In the genomic region with DNA sequence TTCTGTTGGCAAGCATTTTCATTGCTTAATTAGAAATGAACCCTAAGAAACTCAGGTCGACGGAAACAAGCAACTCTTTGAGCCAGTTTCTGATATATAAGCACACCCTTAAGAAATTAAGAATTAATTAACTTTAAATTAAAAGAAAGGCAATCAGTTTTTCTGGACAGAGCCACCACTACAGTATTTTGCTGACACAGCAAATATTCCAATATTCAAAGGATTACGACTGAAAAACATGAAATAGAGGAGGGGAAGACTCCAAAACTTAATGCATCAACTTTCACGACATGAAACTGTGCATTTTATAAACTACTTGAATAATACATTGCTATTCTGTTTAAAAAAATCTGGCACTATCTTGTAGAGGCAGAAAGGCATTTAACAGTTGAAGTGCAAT, we compare ENCODE assay signal across 32 cellular contexts. TPM values are rescaled to one million over a fixed set of nuclear protein-coding genes. Genes with fewer than 3 reads are reported as not detected.
"Had no signal": no experiment of that assay in that cellular context is flagged by ENCODE, and none has a peak within 500 bp of the region (broad histone marks: within the 10 kb centered on the region; RNA-seq: fewer than 3 reads in every experiment).

No MANE protein-coding gene starts in this region.

- H3K27ac ChIP-seq: breast epithelium, KMS-11, Peyer's patch, RWPE1 had no signal

- H3K27ac Mint-ChIP-seq: activated CD4-positive, alpha-beta T cell treated with anti-CD3 and anti-CD28 coated beads, Interleukin-2, amount 10 ng/mL, durations not matched to agents 24 days and 14 days; activated CD8-positive, alpha-beta T cell treated with anti-CD3 and anti-CD28 coated beads for 36 hours; activated naive CD8-positive, alpha-beta T cell treated with anti-CD3 and anti-CD28 coated beads for 36 hours; activated T-cell treated with anti-CD3 and anti-CD28 coated beads, Interleukin-2, amount 50 U/mL, for 72 hours; activated T-helper 17 cell treated with anti-CD3 and anti-CD28 coated beads, Interleukin-2, amount 50 U/mL, for 72 hours; T-helper 1 cell treated with Interleukin-12 subunit alpha and Interleukin-12 subunit beta and Interleukin-4 antibody, amounts not matched to agents 30 μg/mL and 1 μg/mL, for 36 hours; T-helper 2 cell treated with Interferon-gamma antibody and Interleukin-4, amounts not matched to agents 5 μg/mL and 100 μg/mL, for 36 hours had no signal

- H3K27me3 Mint-ChIP-seq: activated CD4-positive, alpha-beta T cell treated with anti-CD3 and anti-CD28 coated beads, Interleukin-2, amount 10 ng/mL, durations not matched to agents 24 days and 14 days; activated CD8-positive, alpha-beta T cell treated with anti-CD3 and anti-CD28 coated beads for 36 hours; activated naive CD8-positive, alpha-beta T cell treated with anti-CD3 and anti-CD28 coated beads for 36 hours; activated T-helper 17 cell treated with anti-CD3 and anti-CD28 coated beads, Interleukin-2, amount 50 U/mL, for 72 hours had no signal

- H3K4me3 ChIP-seq: breast epithelium, Peyer's patch had no signal

- H3K36me3 ChIP-seq: breast epithelium, Peyer's patch had no signal

- H3K4me1 Mint-ChIP-seq: activated CD4-positive, alpha-beta T cell treated with anti-CD3 and anti-CD28 coated beads, Interleukin-2, amount 10 ng/mL, durations not matched to agents 24 days and 14 days had no signal

- H3K4me2 ChIP-seq: KMS-11 had no signal

- H3K4me1 ChIP-seq: breast epithelium, Peyer's patch had no signal

- H3K9me3 ChIP-seq: breast epithelium, Peyer's patch had no signal

- DNase-seq: activated CD4-positive, alpha-beta T cell treated with anti-CD3 and anti-CD28 coated beads, Interleukin-2, amount 10 ng/mL, durations not matched to agents 24 days and 14 days; activated CD4-positive, alpha-beta T cell treated with anti-CD3 and anti-CD28 coated beads, Interleukin-2, amount 50 U/mL, for 4 hours; activated CD8-positive, alpha-beta T cell treated with anti-CD3 and anti-CD28 coated beads for 36 hours; activated effector memory CD4-positive, alpha-beta T cell treated with anti-CD3 and anti-CD28 coated beads, Interleukin-2, amount 50 U/mL, for 16 hours; activated naive CD4-positive, alpha-beta T cell; activated naive CD4-positive, alpha-beta T cell treated with anti-CD3 and anti-CD28 coated beads, Interleukin-2, amount 50 U/mL, for 16 hours; activated naive CD8-positive, alpha-beta T cell treated with anti-CD3 and anti-CD28 coated beads for 36 hours; activated T-cell treated with anti-CD3 and anti-CD28 coated beads, Interleukin-2, amount 50 U/mL, for 1 hour; activated T-cell treated with anti-CD3 and anti-CD28 coated beads, Interleukin-2, amount 50 U/mL, for 72 hours; amniotic stem cell; aorta; MM.1S; MV-4-11; NCI-H1092; NCI-H1436 treated with DMSO at 0.1 percent for 48 hours; NCI-H1694 treated with DMSO at 0.1 percent for 48 hours; NCI-H2029; NCI-H345; NCI-H526; NCI-H748 treated with DMSO at 0.1 percent for 48 hours; NK-92 treated with Interleukin-12 subunit alpha and Interleukin-12 subunit beta, amount 100 ng/mL, for 24 hours; PC-3; Peyer's patch; SW 1271 had no signal

- ATAC-seq: activated CD8-positive, alpha-beta T cell treated with anti-CD3 and anti-CD28 coated beads for 36 hours; activated T-cell treated with anti-CD3 and anti-CD28 coated beads, Interleukin-2, amount 50 U/mL, for 72 hours; activated T-helper 17 cell treated with anti-CD3 and anti-CD28 coated beads, Interleukin-2, amount 50 U/mL, for 72 hours; PC-3 had no signal

- FAIRE-seq: TTC549 had no signal

- H3K27me3 ChIP-seq: Peyer's patch had no signal

- H3K4me3 Mint-ChIP-seq: activated CD4-positive, alpha-beta T cell treated with anti-CD3 and anti-CD28 coated beads, Interleukin-2, amount 10 ng/mL, durations not matched to agents 24 days and 14 days; activated CD8-positive, alpha-beta T cell treated with anti-CD3 and anti-CD28 coated beads for 36 hours; activated naive CD8-positive, alpha-beta T cell treated with anti-CD3 and anti-CD28 coated beads for 36 hours; activated T-cell treated with anti-CD3 and anti-CD28 coated beads, Interleukin-2, amount 50 U/mL, for 72 hours; activated T-helper 17 cell treated with anti-CD3 and anti-CD28 coated beads, Interleukin-2, amount 50 U/mL, for 72 hours; T-helper 1 cell treated with Interleukin-12 subunit alpha and Interleukin-12 subunit beta and Interleukin-4 antibody, amounts not matched to agents 30 μg/mL and 1 μg/mL, for 36 hours; T-helper 2 cell treated with Interferon-gamma antibody and Interleukin-4, amounts not matched to agents 5 μg/mL and 100 μg/mL, for 36 hours had no signal

- H3K9ac ChIP-seq: KMS-11 had no signal

- H3K9me3 Mint-ChIP-seq: activated CD4-positive, alpha-beta T cell treated with anti-CD3 and anti-CD28 coated beads, Interleukin-2, amount 10 ng/mL, durations not matched to agents 24 days and 14 days; activated CD8-positive, alpha-beta T cell treated with anti-CD3 and anti-CD28 coated beads for 36 hours; activated naive CD8-positive, alpha-beta T cell treated with anti-CD3 and anti-CD28 coated beads for 36 hours; activated T-cell treated with anti-CD3 and anti-CD28 coated beads, Interleukin-2, amount 50 U/mL, for 72 hours; activated T-helper 17 cell treated with anti-CD3 and anti-CD28 coated beads, Interleukin-2, amount 50 U/mL, for 72 hours; T-helper 1 cell treated with Interleukin-12 subunit alpha and Interleukin-12 subunit beta and Interleukin-4 antibody, amounts not matched to agents 30 μg/mL and 1 μg/mL, for 36 hours; T-helper 2 cell treated with Interferon-gamma antibody and Interleukin-4, amounts not matched to agents 5 μg/mL and 100 μg/mL, for 36 hours had no signal

RNA-seq across cellular contexts. Expression of a gene that starts 7.0 kb away (rescaled TPM):
- total RNA-seq: LHCN-M2 had no signal
